ENCODE assay signal across 9 cellular contexts in genomic region chr12:104680070-104680469, GRCh38.
DNase-seq lines count a peak whose midpoint lies in the region; ATAC-seq, FAIRE-seq and TF ChIP-seq lines count a peak whose summit lies in the region.
"Had no signal": no experiment of that assay in that cellular context is flagged by ENCODE, and none has a peak within 500 bp of the region (broad histone marks: within the 10 kb centered on the region; RNA-seq: fewer than 3 reads in every experiment).

No MANE protein-coding gene starts in this region.

- WGBS in small intestine, 3 donors, result 75 to 80% (median 79%) methylated on average over 3 of the region's 3 CpGs

- TF ChIP-seq CTCF in brain microvascular endothelial cell (IDR thresholded peaks at IDR 0.05; ENCODE audit: low read depth, low read length, missing control alignments), result peak; percentile 51

- in situ Hi-C loops in brain microvascular endothelial cell (cut with HindIII; ENCODE audit: low pct_ligation_motif_present, low sequenced_read_pairs), result no loop called here

- no peak for FAIRE-seq in small intestine (lab: Jason Lieb, UNC)

- H3K27ac ChIP-seq in brain microvascular endothelial cell (no peak overlapping the region), small intestine (ENCODE audit: low read depth in 1 of 2, low read length in 1 of 2) (no peak overlapping the region)

- H3K4me3 ChIP-seq in brain microvascular endothelial cell (ENCODE audit: low read depth, low read length) (no peak overlapping the region), small intestine (ENCODE audit: low read depth in 1 of 2, low read length in 2 of 2) (no peak overlapping the region)

- no peaks in the 10 kb centered on the region for H3K9me3 ChIP-seq in small intestine (ENCODE audit: control insufficient read depth, low read depth)

- H3K4me1 ChIP-seq in small intestine (ENCODE audit: control insufficient read depth in 2 of 2, insufficient read depth in 1 of 2, low read depth in 1 of 2, low read length in 1 of 2), result peaks cover 0 to 3% of the 10 kb centered on the region in 2 donors

- no peaks in the 10 kb centered on the region for H3K27me3 ChIP-seq in brain microvascular endothelial cell (replicated peaks)
- no peaks in the 10 kb centered on the region for H3K27me3 ChIP-seq in small intestine (ENCODE audit: control insufficient read depth in 2 of 2, insufficient read depth in 2 of 2, low read length in 2 of 2)

- H3K36me3 ChIP-seq in brain microvascular endothelial cell (replicated peaks), result no peaks in the 10 kb centered on the region
- no peaks in the 10 kb centered on the region for H3K36me3 ChIP-seq in small intestine (ENCODE audit: control insufficient read depth in 2 of 2, insufficient read depth in 2 of 2, low read length in 2 of 2)

- ATAC-seq in GM21717 (IDR thresholded peaks at IDR 0.05; ENCODE audit: unreplicated experiment) (peak; percentile 49), GM21447 (IDR thresholded peaks at IDR 0.05; ENCODE audit: unreplicated experiment) (no peak), GM18858 (IDR thresholded peaks at IDR 0.05; ENCODE audit: unreplicated experiment) (no peak)

- DNase-seq in EL (peak; percentile 9), NCI-H748 treated with DMSO at 0.1 percent for 48 hours (lab: John Stamatoyannopoulos, UW) (peak; percentile 38), brain microvascular endothelial cell (no peak), small intestine (peak; percentile 12), nucleus accumbens (lab: John Stamatoyannopoulos, UW) (no peak)
- DNase-seq: left cardiac atrium had no signal

Comparison
In these comparisons a context has a peak if more than half of its experiments do, and no peak if none do; other contexts are left out.
1. DNase-seq: peak in EL (single experiment), NCI-H748 treated with DMSO at 0.1 percent for 48 hours (single experiment) and small intestine (single experiment); none in brain microvascular endothelial cell (single experiment) and nucleus accumbens (0 of 56).